Comparison of ENCODE assay signal across 20 cellular contexts in the genomic region with DNA sequence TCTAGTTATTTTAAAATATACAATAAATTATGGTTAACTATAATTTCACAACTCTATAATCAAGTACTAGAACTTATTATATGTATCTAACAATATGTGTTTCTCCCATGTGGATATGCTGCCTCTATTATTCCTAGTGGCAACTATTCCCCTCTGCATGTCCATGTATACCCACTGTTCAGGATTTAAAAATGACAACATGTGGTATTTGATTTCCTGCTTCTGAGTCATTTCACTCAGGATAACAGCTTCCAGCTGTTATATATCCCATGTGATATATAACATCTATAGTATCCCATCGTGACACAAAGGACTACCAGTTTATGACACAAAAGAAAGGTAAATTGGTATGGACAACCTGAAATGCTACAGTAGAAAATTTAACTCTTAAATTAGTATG.
DNase-seq lines count a peak whose midpoint lies in the region; ATAC-seq lines count a peak whose summit lies in the region.
"Had no signal": no experiment of that assay in that cellular context is flagged by ENCODE, and none has a peak within 500 bp of the region (broad histone marks: within the 10 kb centered on the region; RNA-seq: fewer than 3 reads in every experiment).

No MANE protein-coding gene starts in this region.

- DNase-seq in A172 (ENCODE audit: low spot score) (peak; percentile 10), HCEC 1CT (peak; percentile 62), SJCRH30 (peak in 1 of 2 experiments; percentile 22), fibroblast of peridontal ligament (ENCODE audit: extremely low read depth) (peak; percentile 10), T-helper 2 cell (no peak), NCI-H748 treated with DMSO at 0.1 percent for 48 hours (lab: John Stamatoyannopoulos, UW) (no peak)
- DNase-seq: 8988T, EL, H7, IMR-90, NCI-H1105, NCI-H2029 treated with DMSO at 0.1 percent for 48 hours, NCI-H226, NCI-H510A treated with DMSO at 0.1 percent for 48 hours, OCI-M1, Right ventricle myocardium superior, SW 1271 had no signal

- H3K9me3 ChIP-seq in SJCRH30 (replicated peaks): no peaks in the 10 kb centered on the region

- no peaks in the 10 kb centered on the region for H3K36me3 ChIP-seq in SJCRH30

- H3K27ac ChIP-seq in SJCRH30: peak overlapping the region; percentile 13; the same call in 1 of the 2 replicates
- H3K27ac ChIP-seq: KMS-11 had no signal

- no peaks in the 10 kb centered on the region for H3K27me3 ChIP-seq in SJCRH30

- ATAC-seq in HG02642 (IDR thresholded peaks at IDR 0.05; ENCODE audit: poor library complexity, unreplicated experiment) (no peak), HG03039 (IDR thresholded peaks at IDR 0.05; ENCODE audit: unreplicated experiment) (no peak)

- H3K4me3 ChIP-seq in SJCRH30: no peak overlapping the region

- H3K4me1 ChIP-seq in SJCRH30: peaks cover 11% of the 10 kb centered on the region

Comparison
In these comparisons a context has a peak if more than half of its experiments do, and no peak if none do; other contexts are left out.
1. DNase-seq: peak in A172 (single experiment), HCEC 1CT (single experiment) and fibroblast of peridontal ligament (single experiment); none in T-helper 2 cell (0 of 5) and NCI-H748 treated with DMSO at 0.1 percent for 48 hours (single experiment).